8 cellular contexts compared by ENCODE assay signal in genomic region chr22:46336119-46337078, GRCh38. TPM values are rescaled to one million over a fixed set of nuclear protein-coding genes. Genes with fewer than 3 reads are reported as not detected.
DNase-seq lines count a peak whose midpoint lies in the region; ATAC-seq, FAIRE-seq and TF ChIP-seq lines count a peak whose summit lies in the region.

No MANE protein-coding gene starts in this region.

- H3K27me3 ChIP-seq in astrocyte (ENCODE audit: insufficient read depth, low read length) (no peaks in the 10 kb centered on the region), small intestine (ENCODE audit: control insufficient read depth in 2 of 2, insufficient read depth in 2 of 2, low read length in 2 of 2) (no peaks in the 10 kb centered on the region)

- peaks cover 32% of the 10 kb centered on the region for H4K20me1 ChIP-seq in astrocyte (ENCODE audit: insufficient read depth, low read length)

- WGBS in small intestine, 3 donors = 7 to 10% (median 8%) methylated on average over 34 to 42 of the region's 42 CpGs

- H3K4me3 ChIP-seq in astrocyte (ENCODE audit: insufficient read depth, low read depth, low read length) (peak overlapping the region; percentile 85), small intestine (ENCODE audit: low read depth in 1 of 2, low read length in 2 of 2) (peak overlapping the region; percentile 81 to 95)

- peak overlapping the region; percentile 90 for H2AFZ ChIP-seq in astrocyte (ENCODE audit: low read depth, low read length)

- peak overlapping the region; percentile 89 for H3K9ac ChIP-seq in astrocyte (ENCODE audit: low read length)

- H3K27me3 Mint-ChIP-seq in astrocyte (ENCODE audit: low read depth, unreplicated experiment) (no peaks in the 10 kb centered on the region), immature natural killer cell (ENCODE audit: low read depth in 3 of 3) (peaks cover 2 to 7% (median 2%) of the 10 kb centered on the region in 3 donors)

- peak overlapping the region; percentile 94 for H3K4me3 Mint-ChIP-seq in astrocyte (ENCODE audit: unreplicated experiment)
- peak overlapping the region; percentile 85 to 94 (median 94) for H3K4me3 Mint-ChIP-seq in immature natural killer cell

- H3K36me3 Mint-ChIP-seq in astrocyte (ENCODE audit: low read depth, unreplicated experiment) = peaks cover 9% of the 10 kb centered on the region
- peaks cover 12 to 27% (median 14%) of the 10 kb centered on the region in 3 donors for H3K36me3 Mint-ChIP-seq in immature natural killer cell

- H3K4me2 ChIP-seq in astrocyte (ENCODE audit: low read length) = peak overlapping the region; percentile 91

- H3K9me3 Mint-ChIP-seq in astrocyte (ENCODE audit: unreplicated experiment) (no peaks in the 10 kb centered on the region), immature natural killer cell (no peaks in the 10 kb centered on the region)

- DNase-seq in DMS53 (lab: John Stamatoyannopoulos, UW) (peak; percentile 61), DMS53 treated with DMSO at 0.1 percent for 48 hours (lab: John Stamatoyannopoulos, UW; ENCODE audit: unreplicated experiment) (no peak), astrocyte (ENCODE audit: low read depth) (no peak), immature natural killer cell (peak in 1 of 3 donors; percentile 6), small intestine (peak; percentile 38)
- no peak for DNase-seq in activated CD4-positive, CD25-positive, alpha-beta regulatory T cell (lab: John Stamatoyannopoulos, UW)

- H3K36me3 ChIP-seq in KOPT-K1 (ENCODE audit: insufficient read depth, low read length) = peaks cover 67% of the 10 kb centered on the region
- H3K36me3 ChIP-seq in astrocyte (ENCODE audit: insufficient read depth, low read length) = peaks cover 17% of the 10 kb centered on the region
- H3K36me3 ChIP-seq in small intestine (ENCODE audit: control insufficient read depth in 2 of 2, insufficient read depth in 2 of 2, low read length in 2 of 2) = peaks cover 7 to 17% of the 10 kb centered on the region in 2 donors

- H3K27ac ChIP-seq in KOPT-K1 (ENCODE audit: low read depth, low read length, poor library complexity, severe bottlenecking) = peak overlapping the region; percentile 78
- H3K27ac ChIP-seq in astrocyte (ENCODE audit: low read depth, low read length) = peak overlapping the region; percentile 59
- H3K27ac ChIP-seq in small intestine (ENCODE audit: low read depth in 1 of 2, low read length in 1 of 2) = peak overlapping the region; percentile 81 to 85

- TF ChIP-seq CTCF in astrocyte (IDR thresholded peaks at IDR 0.05; ENCODE audit: insufficient read depth, low read depth, low read length) = no peak

- peaks cover 35% of the 10 kb centered on the region for H3K79me2 ChIP-seq in astrocyte (ENCODE audit: insufficient read depth, low read length)

- no peak for FAIRE-seq in astrocyte (lab: Jason Lieb, UNC)
- no peak for FAIRE-seq in small intestine (lab: Jason Lieb, UNC)

- H3K4me1 ChIP-seq in astrocyte (ENCODE audit: insufficient read depth, low read length) (peaks cover 8% of the 10 kb centered on the region), small intestine (ENCODE audit: control insufficient read depth in 2 of 2, insufficient read depth in 1 of 2, low read depth in 1 of 2, low read length in 1 of 2) (peaks cover 0 to 5% of the 10 kb centered on the region in 2 donors)

- H3K27ac Mint-ChIP-seq in astrocyte (ENCODE audit: unreplicated experiment) (peak overlapping the region; percentile 88), immature natural killer cell (peak overlapping the region; percentile 75 to 94 (median 84))

- no peak for ATAC-seq in GM21723 (IDR thresholded peaks at IDR 0.05; ENCODE audit: unreplicated experiment)

- H3K4me1 Mint-ChIP-seq in astrocyte (ENCODE audit: low read depth, unreplicated experiment) = peaks cover 12% of the 10 kb centered on the region
- H3K4me1 Mint-ChIP-seq in immature natural killer cell = peaks cover 40 to 46% of the 10 kb centered on the region in 2 donors

- no peaks in the 10 kb centered on the region for H3K9me3 ChIP-seq in KOPT-K1 (ENCODE audit: insufficient read depth, low read length, poor library complexity, severe bottlenecking)
- no peaks in the 10 kb centered on the region for H3K9me3 ChIP-seq in astrocyte (ENCODE audit: insufficient read depth, low read depth, low read length)
- no peaks in the 10 kb centered on the region for H3K9me3 ChIP-seq in small intestine (ENCODE audit: control insufficient read depth, low read depth)

RNA-seq across cellular contexts. Expression of gene TRMU, which starts 0.9 kb away (rescaled TPM):
- 29.6 and 33.4 TPM in 2 replicates for total RNA-seq in astrocyte
- polyA plus RNA-seq in immature natural killer cell = 10 to 100 TPM; 12.3 to 18.5 (median 16.8) TPM
- polyA plus RNA-seq in small intestine = 10 to 100 TPM; 17.0 to 38.5 (median 30.2) TPM

RNA-seq across cellular contexts. Expression of gene GTSE1, which starts 39.7 kb away (rescaled TPM):
- total RNA-seq in astrocyte = 2.4 and 4.1 TPM in 2 replicates
- polyA plus RNA-seq in immature natural killer cell (under 1 TPM in 2 of 3 donors, not detected in 1; 0.50 to 0.71 TPM), small intestine (10 to 100 TPM in 1 of 3 donors, 1 to 10 TPM in 1, under 1 TPM in 1; 0.27 to 13.8 (median 1.1) TPM)

Comparison
In these comparisons a context has a peak if more than half of its experiments do, and no peak if none do; other contexts are left out.
1. DNase-seq: peak in DMS53 (single experiment) and small intestine (single experiment); none in DMS53 treated with DMSO at 0.1 percent for 48 hours (single experiment), astrocyte (single experiment) and activated CD4-positive, CD25-positive, alpha-beta regulatory T cell (0 of 4).
2. Peak in every context shown above with its lines, with median percentiles within 50 percentile points of each other: H3K27ac ChIP-seq.